In genomic region chr3:148077951-148078350, GRCh38 we compare ENCODE assay signal across 17 cellular contexts.
DNase-seq lines count a peak whose midpoint lies in the region; ATAC-seq and TF ChIP-seq lines count a peak whose summit lies in the region.
"Had no signal": no experiment of that assay in that cellular context is flagged by ENCODE, and none has a peak within 500 bp of the region (broad histone marks: within the 10 kb centered on the region; RNA-seq: fewer than 3 reads in every experiment).

No MANE protein-coding gene starts in this region.

- ATAC-seq in heart left ventricle, result no peak
- ATAC-seq: GM23338 had no signal

- POLR2A ChIA-PET in activated CD4-positive, alpha-beta memory T cell treated with anti-CD3 and anti-CD28 coated beads, Interleukin-2, amount 10 ng/mL, durations not matched to agents 7 days and 5 days (lab: Charles Lee), result no interaction called here
- POLR2A ChIA-PET in A673 (lab: Charles Lee; ENCODE audit: low non-redundant PET), result no interaction called here

- no peaks in the 10 kb centered on the region for H3K79me2 ChIP-seq in ACC112 (ENCODE audit: control insufficient read depth, insufficient read depth, low read length, unreplicated experiment)
- no peaks in the 10 kb centered on the region for H3K79me2 ChIP-seq in GM23248 (ENCODE audit: insufficient read depth)

- no peak overlapping the region for H3K4me3 Mint-ChIP-seq in activated CD4-positive, alpha-beta memory T cell treated with anti-CD3 and anti-CD28 coated beads, Interleukin-2, amount 10 ng/mL, durations not matched to agents 7 days and 5 days
- H3K4me3 Mint-ChIP-seq: B cell; CD4-positive, alpha-beta memory T cell; GM23338; H9 had no signal

- no peak overlapping the region for H3K4me3 ChIP-seq in ACC112 (ENCODE audit: low read depth, low read length)
- no peak overlapping the region for H3K4me3 ChIP-seq in GM23248
- peak overlapping the region in 2 of 59 donors; percentile 33 to 36 for H3K4me3 ChIP-seq in dorsolateral prefrontal cortex
- no peak overlapping the region for H3K4me3 ChIP-seq in heart left ventricle
- H3K4me3 ChIP-seq in A673 (ENCODE audit: low read depth, low read length, poor library complexity, severe bottlenecking), result no peak overlapping the region
- H3K4me3 ChIP-seq: GM23338 had no signal

- no peaks in the 10 kb centered on the region for H3K27me3 ChIP-seq in ACC112 (ENCODE audit: insufficient read depth, low read length)
- H3K27me3 ChIP-seq in GM23248 (replicated peaks; ENCODE audit: insufficient read depth), result no peaks in the 10 kb centered on the region
- no peaks in the 10 kb centered on the region for H3K27me3 ChIP-seq in dorsolateral prefrontal cortex
- H3K27me3 ChIP-seq in heart left ventricle, result no peaks in the 10 kb centered on the region
- H3K27me3 ChIP-seq in A673 (replicated peaks; ENCODE audit: insufficient read depth, low read depth, low read length, poor library complexity), result no peaks in the 10 kb centered on the region

- 0 out of 2 replicates have a peak overlapping the region, but pooled peaks have one; percentile 8 for H3K9ac ChIP-seq in GM23248

- no peak overlapping the region for H3K4me2 ChIP-seq in GM23248 (ENCODE audit: unreplicated experiment)
- H3K4me2 ChIP-seq: GM23338 had no signal

- intact Hi-C loops in dorsolateral prefrontal cortex (cut with DNase I) (loop anchor here (5.0 to 10.0 kb wide), 6 partner anchors 136 to 953 kb away; no protein-coding TSS in a partner anchor), heart left ventricle (cut with DNase I) (loop anchor here in 3 of 10 donors (10.0 kb wide), 4 partner anchors 453 to 1433 kb away; no protein-coding TSS in a partner anchor), A673 (cut with micrococcal nuclease; ENCODE audit: unreplicated experiment) (loop anchor here (2.0 to 10.0 kb wide), 8 partner anchors 146 to 1331 kb away; no protein-coding TSS in a partner anchor)

- no peak for TF ChIP-seq POLR2A in heart left ventricle (IDR thresholded peaks at IDR 0.05)

- no peaks in the 10 kb centered on the region for H3K36me3 ChIP-seq in ACC112 (ENCODE audit: insufficient read depth, low read length)
- H3K36me3 ChIP-seq in GM23248 (ENCODE audit: low read depth), result no peaks in the 10 kb centered on the region
- no peaks in the 10 kb centered on the region for H3K36me3 ChIP-seq in heart left ventricle
- no peaks in the 10 kb centered on the region for H3K36me3 ChIP-seq in A673 (ENCODE audit: insufficient read depth, low read length, poor library complexity, severe bottlenecking)

- H3K27ac ChIP-seq in ACC112 (ENCODE audit: low read depth, low read length) (no peak overlapping the region), GM23248 (no peak overlapping the region), dorsolateral prefrontal cortex (peak overlapping the region in 48 of 59 donors; percentile 1 to 93 (median 68)), heart left ventricle (no peak overlapping the region), A673 (ENCODE audit: low read depth, low read length, poor library complexity, severe bottlenecking) (no peak overlapping the region)

- H2AFZ ChIP-seq in ACC112 (ENCODE audit: low read length, unreplicated experiment) (peak overlapping the region; percentile 99), GM23248 (no peak overlapping the region)
- H2AFZ ChIP-seq: GM23338 had no signal

- CTCF ChIA-PET in activated CD4-positive, alpha-beta memory T cell treated with anti-CD3 and anti-CD28 coated beads, Interleukin-2, amount 10 ng/mL, durations not matched to agents 7 days and 5 days (lab: Charles Lee), result no interaction called here
- CTCF ChIA-PET in A673 (lab: Charles Lee), result interaction anchor here (1.0 kb wide), 1 partner anchor 708 kb away, joined by 3 read pairs; no protein-coding TSS in a partner anchor

- no peaks in the 10 kb centered on the region for H3K4me1 Mint-ChIP-seq in activated CD4-positive, alpha-beta memory T cell treated with anti-CD3 and anti-CD28 coated beads, Interleukin-2, amount 10 ng/mL, durations not matched to agents 7 days and 5 days
- H3K4me1 Mint-ChIP-seq: B cell; CD4-positive, alpha-beta memory T cell had no signal

- 51 to 52% methylated on average over 2 of the region's 2 CpGs for WGBS in GM23248 (ENCODE audit: low coverage in 1 of 2, low lambda C conversion rate in 2 of 2, missing lambda C conversion rate in 2 of 2), 2 experiments
- WGBS in heart left ventricle, 4 donors, result 74 to 84% (median 77%) methylated on average over 2 of the region's 2 CpGs

- no peaks in the 10 kb centered on the region for H3K9me2 ChIP-seq in GM23248 (ENCODE audit: insufficient read depth)

- in situ Hi-C loops in GM23248 (cut with MboI), result loop anchor here (10.0 kb wide), 1 partner anchor 1253 kb away; no protein-coding TSS in a partner anchor
- in situ Hi-C loops in SK-MEL-5 (cut with HindIII; ENCODE audit: low pct_unique_long_range_greater_than_20kb, low sequenced_read_pairs), result no loop called here

- H3K9me3 Mint-ChIP-seq in activated CD4-positive, alpha-beta memory T cell treated with anti-CD3 and anti-CD28 coated beads, Interleukin-2, amount 10 ng/mL, durations not matched to agents 7 days and 5 days, result no peaks in the 10 kb centered on the region
- H3K9me3 Mint-ChIP-seq: GM23338, H9 had no signal

- 0 out of 2 replicates have a peak, but pooled peaks cover 5% of the 10 kb centered on the region for H3F3A ChIP-seq in GM23248 (ENCODE audit: insufficient read depth)

- H3K9me3 ChIP-seq in GM23248 (ENCODE audit: low read depth) (no peaks in the 10 kb centered on the region), heart left ventricle (no peaks in the 10 kb centered on the region), A673 (ENCODE audit: low read depth, low read length, poor library complexity, severe bottlenecking) (no peaks in the 10 kb centered on the region)

- DNase-seq in GM23248 (no peak), SK-MEL-5 (ENCODE audit: low read depth, low spot score) (peak; percentile 51), dorsolateral prefrontal cortex (no peak), heart left ventricle (no peak), glomerular visceral epithelial cell (ENCODE audit: extremely low spot score) (no peak), A673 (ENCODE audit: low spot score) (no peak)
- DNase-seq in activated CD4-positive, alpha-beta memory T cell treated with anti-CD3 and anti-CD28 coated beads, Interleukin-2, amount 10 ng/mL, durations not matched to agents 7 days and 5 days, result no peak
- DNase-seq: 8988T; C1 segment of cervical spinal cord; CD4-positive, alpha-beta memory T cell; DMS153; DND-41; GF-D8; H9 had no signal

- no peak overlapping the region for H3K27ac Mint-ChIP-seq in activated CD4-positive, alpha-beta memory T cell treated with anti-CD3 and anti-CD28 coated beads, Interleukin-2, amount 10 ng/mL, durations not matched to agents 7 days and 5 days
- H3K27ac Mint-ChIP-seq: B cell; CD4-positive, alpha-beta memory T cell; H9 had no signal

- no peak for TF ChIP-seq CTCF in dorsolateral prefrontal cortex (IDR thresholded peaks at IDR 0.05 in 54 of 56, conservative IDR thresholded peaks at IDR 0.05 in 2 of 56; ENCODE audit: low read depth in 1 of 56, partially characterized antibody in 56 of 56)
- no peak for TF ChIP-seq CTCF in heart left ventricle (IDR thresholded peaks at IDR 0.05)
- TF ChIP-seq CTCF in A673 (conservative IDR thresholded peaks at IDR 0.05; ENCODE audit: low read depth, low read length), result no peak

- H3K4me1 ChIP-seq in ACC112 (ENCODE audit: control insufficient read depth, insufficient read depth, low read length, unreplicated experiment) (peaks cover 10% of the 10 kb centered on the region), GM23248 (ENCODE audit: insufficient read depth) (peaks cover 16% of the 10 kb centered on the region), heart left ventricle (no peaks in the 10 kb centered on the region), A673 (ENCODE audit: insufficient read depth, low read length, poor library complexity, severe bottlenecking) (peaks cover 31% of the 10 kb centered on the region)

- H3K27me3 Mint-ChIP-seq in activated CD4-positive, alpha-beta memory T cell treated with anti-CD3 and anti-CD28 coated beads, Interleukin-2, amount 10 ng/mL, durations not matched to agents 7 days and 5 days, result no peaks in the 10 kb centered on the region
- H3K27me3 Mint-ChIP-seq: B cell; CD4-positive, alpha-beta memory T cell had no signal

- H4K20me1 ChIP-seq in GM23248 (ENCODE audit: insufficient read depth), result no peaks in the 10 kb centered on the region

- no TSS peak for BruUV-seq in A673 (replicated peaks; lab: Mats Ljungman, UMichigan)

- no peaks in the 10 kb centered on the region for H3K36me3 Mint-ChIP-seq in activated CD4-positive, alpha-beta memory T cell treated with anti-CD3 and anti-CD28 coated beads, Interleukin-2, amount 10 ng/mL, durations not matched to agents 7 days and 5 days (ENCODE audit: low read depth)
- H3K36me3 Mint-ChIP-seq: CD4-positive, alpha-beta memory T cell had no signal

Comparison
In these comparisons a context has a peak if more than half of its experiments do, and no peak if none do; other contexts are left out.
1. H3K27ac ChIP-seq: peak in dorsolateral prefrontal cortex (48 of 59); none in ACC112 (single experiment), GM23248 (single experiment), heart left ventricle (0 of 12) and A673 (single experiment).